ENCODE assay signal across 8 cellular contexts in the genomic region with DNA sequence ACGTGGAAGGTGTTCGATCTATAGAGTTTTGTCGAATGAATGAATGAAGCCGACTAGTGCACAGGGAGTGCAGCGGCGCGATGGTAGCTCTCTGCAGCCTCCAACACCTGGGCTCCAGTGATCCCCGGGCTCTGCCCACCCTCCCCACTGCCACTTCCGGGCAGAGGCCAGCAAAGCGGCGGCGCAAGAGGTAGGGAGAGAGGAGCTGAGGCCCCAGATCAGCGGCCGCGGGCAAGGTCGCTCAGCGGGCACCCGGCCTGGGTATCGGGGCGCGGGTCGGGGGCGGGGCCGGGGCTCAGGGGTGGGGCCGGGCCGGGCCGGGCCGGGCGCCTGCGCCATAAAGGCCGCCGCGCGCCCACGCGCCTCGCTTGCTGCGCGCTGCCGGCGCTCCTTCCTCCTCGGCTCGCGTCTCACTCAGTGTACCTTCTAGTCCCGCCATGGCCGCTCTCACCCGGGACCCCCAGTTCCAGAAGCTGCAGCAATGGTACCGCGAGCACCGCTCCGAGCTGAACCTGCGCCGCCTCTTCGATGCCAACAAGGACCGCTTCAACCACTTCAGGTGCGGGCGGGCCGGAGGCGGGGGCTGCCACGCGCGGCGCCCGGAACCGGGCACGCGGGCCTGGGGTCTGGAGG. TPM values are rescaled to one million over a fixed set of nuclear protein-coding genes. Genes with fewer than 3 reads are reported as not detected.
DNase-seq lines count a peak whose midpoint lies in the region; ATAC-seq and TF ChIP-seq lines count a peak whose summit lies in the region.

A gene (plus strand): TSS at position 367 of the 633 bp plus-strand sequence. CDS start 71 bp downstream, at position 438.

- TF ChIP-seq CTCF in C4-2B (conservative IDR thresholded peaks at IDR 0.05) (no peak), OCI-LY3 (IDR thresholded peaks at IDR 0.05; ENCODE audit: low read depth, low read length) (no peak)

- H3K9ac ChIP-seq in OCI-LY3 (ENCODE audit: low read length), result peak within 1 kb of the TSS; percentile 94

- H3K79me2 ChIP-seq in OCI-LY3 (ENCODE audit: low read length), result peaks cover 50% of the 10 kb centered on the region

- peak within 1 kb of the TSS; percentile 98 for H3K27ac ChIP-seq in C4-2B
- peak within 1 kb of the TSS; percentile 39 for H3K27ac ChIP-seq in OCI-LY3 (ENCODE audit: low read length)

- H3K9me3 ChIP-seq in OCI-LY3 (ENCODE audit: insufficient read depth, low read length) (no peaks in the 10 kb centered on the region), mononuclear cell (ENCODE audit: low read depth, low read length) (no peaks in the 10 kb centered on the region)

- H3K4me2 ChIP-seq in OCI-LY3 (ENCODE audit: low read length), result peak within 1 kb of the TSS; percentile 99

- H4K20me1 ChIP-seq in OCI-LY3 (ENCODE audit: insufficient read depth, low read length), result peaks cover 26% of the 10 kb centered on the region

- H3K4me3 ChIP-seq in OCI-LY3 (ENCODE audit: low read length) (peak within 1 kb of the TSS; percentile 91), mononuclear cell (ENCODE audit: low read length) (peak within 1 kb of the TSS; percentile 85)

- DNase-seq in HPDE6-E6E7 (ENCODE audit: extremely low spot score), result peak; percentile 31
- DNase-seq in activated T-cell treated with anti-CD3 and anti-CD28 coated beads for 24 hours (ENCODE audit: low read depth), result peak; percentile 63
- peak; percentile 50 for DNase-seq in epidermal melanocyte (ENCODE audit: insufficient read length, low spot score)
- DNase-seq in stimulated activated CD8-positive, alpha-beta memory T cell treated with anti-CD3 and anti-CD28 coated beads, Interleukin-2, amount 100 ng/mL, for 1 hour (ENCODE audit: low read depth in 2 of 2), result peak; percentile 47 to 48

- H3K4me1 ChIP-seq in OCI-LY3 (ENCODE audit: low read length), result peaks cover 27% of the 10 kb centered on the region
- H3K4me1 ChIP-seq in mononuclear cell (ENCODE audit: insufficient read depth, low read length), result peaks cover 34% of the 10 kb centered on the region

- ATAC-seq in GM19452 (IDR thresholded peaks at IDR 0.05; ENCODE audit: unreplicated experiment), result peak; percentile 75

- H3K36me3 ChIP-seq in OCI-LY3 (replicated peaks; ENCODE audit: low read depth, low read length), result peaks cover 41% of the 10 kb centered on the region

- H3K27me3 ChIP-seq in OCI-LY3 (ENCODE audit: low read depth, low read length), result no peaks in the 10 kb centered on the region
- H3K27me3 ChIP-seq in mononuclear cell (ENCODE audit: insufficient read depth, low read length), result no peaks in the 10 kb centered on the region

- peak within 1 kb of the TSS; percentile 68; the same call in 1 of the 2 replicates for H2AFZ ChIP-seq in OCI-LY3 (ENCODE audit: low read depth, low read length)

RNA-seq across cellular contexts. Expression of the gene that starts here (rescaled TPM):
- total RNA-seq in mononuclear cell, result 81.3 TPM

Comparison
In these comparisons a context has a peak if more than half of its experiments do, and no peak if none do; other contexts are left out.
1. Peak in every context shown above with its lines: DNase-seq, ATAC-seq, H3K4me3 ChIP-seq and H3K27ac ChIP-seq.